In the genomic region with DNA sequence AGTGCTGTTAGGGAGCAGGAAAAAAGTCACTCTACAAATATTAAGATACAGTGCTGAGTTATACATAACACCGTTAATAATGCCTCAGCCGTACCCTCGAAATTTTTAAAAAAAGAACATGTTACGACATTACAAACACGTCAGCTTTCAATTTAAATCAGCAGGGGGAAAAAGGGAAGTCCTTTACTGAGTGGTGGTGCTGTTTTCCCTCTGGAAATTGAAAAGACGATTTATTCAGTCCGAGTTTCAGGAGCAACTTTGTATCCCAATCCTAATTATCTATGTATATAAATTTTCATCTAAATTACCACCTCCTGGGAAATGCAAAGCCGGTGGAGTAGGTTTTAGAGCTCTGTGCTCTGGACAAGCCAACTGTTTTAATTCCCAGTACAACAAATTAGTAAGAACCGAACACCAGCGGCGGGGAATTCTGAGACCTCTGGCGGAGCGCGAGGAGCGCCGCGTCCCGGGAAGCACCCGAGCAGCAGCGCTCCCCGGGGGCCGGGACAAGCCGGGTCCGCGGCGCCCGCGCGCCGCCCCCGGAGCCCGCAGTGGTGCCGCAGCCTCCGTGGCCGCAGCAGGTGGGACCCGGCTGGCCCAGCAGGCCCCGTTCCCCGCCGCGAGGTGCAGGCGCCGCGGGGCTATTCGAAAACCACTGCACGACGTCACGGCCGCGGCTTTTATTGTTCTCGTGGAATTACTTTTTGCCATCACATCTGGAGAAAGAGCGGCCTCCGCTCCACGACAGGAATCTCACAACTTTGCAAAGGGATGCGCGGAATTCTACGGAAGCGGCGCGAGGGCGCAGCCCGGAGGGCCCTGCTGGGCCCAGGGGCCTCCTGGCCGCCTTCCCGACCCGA, we compare ENCODE assay signal across 8 cellular contexts. TPM values are rescaled to one million over a fixed set of nuclear protein-coding genes. Genes with fewer than 3 reads are reported as not detected.
DNase-seq lines count a peak whose midpoint lies in the region; ATAC-seq and FAIRE-seq lines count a peak whose summit lies in the region.

No MANE protein-coding gene starts in this region.

- H3K36me3 ChIP-seq in NT2/D1 (ENCODE audit: insufficient read depth, insufficient read length, low read length): peaks cover 2% of the 10 kb centered on the region

- H3K27me3 ChIP-seq in NT2/D1 (ENCODE audit: insufficient read depth, insufficient read length): peaks cover 23% of the 10 kb centered on the region

- H3K9ac ChIP-seq in NT2/D1 (ENCODE audit: insufficient read length, low read depth): peak overlapping the region; percentile 86

- no peaks in the 10 kb centered on the region for H3K4me1 ChIP-seq in NT2/D1 (ENCODE audit: insufficient read depth, insufficient read length)

- peaks cover 27% of the 10 kb centered on the region for H3K9me3 ChIP-seq in NT2/D1 (ENCODE audit: insufficient read depth, low read length)

- peak overlapping the region; percentile 72 for H3K4me3 ChIP-seq in NT2/D1 (ENCODE audit: insufficient read length, low read depth)

- ATAC-seq in Right ventricle myocardium inferior: peak; percentile 47
- ATAC-seq in HG02943 (IDR thresholded peaks at IDR 0.05; ENCODE audit: low read depth, unreplicated experiment): peak; percentile 7

- DNase-seq in Right ventricle myocardium inferior (ENCODE audit: missing footprints) (peak; percentile 72), cardiac septum (ENCODE audit: low spot score) (no peak), NT2/D1 (ENCODE audit: low read depth, low spot score) (no peak), globus pallidus (ENCODE audit: low spot score) (peak; percentile 28), occipital lobe (lab: John Stamatoyannopoulos, UW) (peak; percentile 9), urothelium cell line (ENCODE audit: low spot score) (no peak)
- DNase-seq in activated gamma-delta T cell treated with anti-CD3 and anti-CD28 coated beads, Interleukin-2, amount 50 U/mL, for 16 hours (ENCODE audit: low read depth): peak; percentile 0

- intact Hi-C loops in Right ventricle myocardium inferior (cut with DNase I) (loop anchor here (2.0 to 10.0 kb wide), 5 partner anchors 62 to 1022 kb away; no protein-coding TSS in a partner anchor), cardiac septum (cut with DNase I) (loop anchor here (5.0 to 10.0 kb wide), 4 partner anchors 105 to 1015 kb away; partner anchors contain the start of genes ABCC12, ITFG1 and PHKB)

- FAIRE-seq in urothelium cell line (lab: Jason Lieb, UNC): no peak

RNA-seq across cellular contexts. Expression of gene NETO2, which starts 1.0 kb away (rescaled TPM):
- 4.5 TPM for total RNA-seq in Right ventricle myocardium inferior
- total RNA-seq in cardiac septum: 1.4 TPM
- 154 TPM for total RNA-seq in occipital lobe

Comparison
In these comparisons a context has a peak if more than half of its experiments do, and no peak if none do; other contexts are left out.
1. DNase-seq: peak in Right ventricle myocardium inferior (single experiment), activated gamma-delta T cell treated with anti-CD3 and anti-CD28 coated beads, Interleukin-2, amount 50 U/mL, for 16 hours (single experiment), globus pallidus (single experiment) and occipital lobe (single experiment); none in cardiac septum (single experiment), NT2/D1 (single experiment) and urothelium cell line (single experiment).
2. RNA of gene NETO2, which starts 1.0 kb away (total RNA-seq): 154 TPM in occipital lobe (single experiment); 4.5 TPM in Right ventricle myocardium inferior (single experiment) and 1.4 TPM in cardiac septum (single experiment); every median in the first group is over 10 times any median in the second.